ENCODE assay signal across 10 cellular contexts in genomic region chr7:1557006-1557405, GRCh38. TPM values are rescaled to one million over a fixed set of nuclear protein-coding genes. Genes with fewer than 3 reads are reported as not detected.
"Had no signal": no experiment of that assay in that cellular context is flagged by ENCODE, and none has a peak within 500 bp of the region (broad histone marks: within the 10 kb centered on the region; RNA-seq: fewer than 3 reads in every experiment).

No MANE protein-coding gene starts in this region.

- H3K9me3 Mint-ChIP-seq: activated CD4-positive, alpha-beta memory T cell treated with anti-CD3 and anti-CD28 coated beads, Interleukin-2, amount 10 ng/mL, durations not matched to agents 7 days and 5 days; endodermal cell; natural killer cell treated with Interleukin-12 subunit alpha and Interleukin-12 subunit beta and Interleukin-15 and Interleukin-18, amount 100 ng/mL, for 72 hours had no signal

- H3K4me3 Mint-ChIP-seq: activated CD4-positive, alpha-beta memory T cell treated with anti-CD3 and anti-CD28 coated beads, Interleukin-2, amount 10 ng/mL, durations not matched to agents 7 days and 5 days; activated CD4-positive, alpha-beta T cell treated with anti-CD3 and anti-CD28 coated beads for 36 hours; activated naive CD8-positive, alpha-beta T cell; endodermal cell; natural killer cell treated with Interleukin-12 subunit alpha and Interleukin-12 subunit beta and Interleukin-15 and Interleukin-18, amount 100 ng/mL, for 72 hours had no signal

- H3K36me3 ChIP-seq: thoracic aorta had no signal

- H3K27ac Mint-ChIP-seq: activated CD4-positive, alpha-beta memory T cell treated with anti-CD3 and anti-CD28 coated beads, Interleukin-2, amount 10 ng/mL, durations not matched to agents 7 days and 5 days; activated CD4-positive, alpha-beta T cell treated with anti-CD3 and anti-CD28 coated beads for 36 hours; activated naive CD8-positive, alpha-beta T cell; endodermal cell; natural killer cell treated with Interleukin-12 subunit alpha and Interleukin-12 subunit beta and Interleukin-15 and Interleukin-18, amount 100 ng/mL, for 72 hours had no signal

- H3K27ac ChIP-seq: thoracic aorta had no signal

- DNase-seq: activated gamma-delta T cell; amygdala; mammary epithelial cell; stimulated activated CD4-positive, alpha-beta T cell treated with anti-CD3 and anti-CD28 coated beads, Interleukin-2, amount 100 ng/mL, for 48 hours had no signal

- ATAC-seq: natural killer cell treated with Interleukin-12 subunit alpha and Interleukin-12 subunit beta and Interleukin-15 and Interleukin-18, amount 100 ng/mL, for 72 hours had no signal

- H3K4me3 ChIP-seq: thoracic aorta had no signal

- H3K36me3 Mint-ChIP-seq: activated naive CD8-positive, alpha-beta T cell; natural killer cell treated with Interleukin-12 subunit alpha and Interleukin-12 subunit beta and Interleukin-15 and Interleukin-18, amount 100 ng/mL, for 72 hours had no signal

- H3K4me1 Mint-ChIP-seq: activated CD4-positive, alpha-beta memory T cell treated with anti-CD3 and anti-CD28 coated beads, Interleukin-2, amount 10 ng/mL, durations not matched to agents 7 days and 5 days; activated CD4-positive, alpha-beta T cell treated with anti-CD3 and anti-CD28 coated beads for 36 hours had no signal

- H3K9me3 ChIP-seq: thoracic aorta had no signal

- H3K27me3 Mint-ChIP-seq: activated CD4-positive, alpha-beta memory T cell treated with anti-CD3 and anti-CD28 coated beads, Interleukin-2, amount 10 ng/mL, durations not matched to agents 7 days and 5 days; activated CD4-positive, alpha-beta T cell treated with anti-CD3 and anti-CD28 coated beads for 36 hours; activated naive CD8-positive, alpha-beta T cell; natural killer cell treated with Interleukin-12 subunit alpha and Interleukin-12 subunit beta and Interleukin-15 and Interleukin-18, amount 100 ng/mL, for 72 hours had no signal

RNA-seq across cellular contexts. Expression of gene TMEM184A, which starts 1.0 kb away (rescaled TPM):
- total RNA-seq: activated CD4-positive, alpha-beta memory T cell treated with anti-CD3 and anti-CD28 coated beads, Interleukin-2, amount 10 ng/mL, durations not matched to agents 7 days and 5 days; natural killer cell treated with Interleukin-12 subunit alpha and Interleukin-12 subunit beta and Interleukin-15 and Interleukin-18, amount 100 ng/mL, for 72 hours had no signal
